Comparison of ENCODE assay signal across 21 cellular contexts in genomic region chr9:131997779-131998178, GRCh38.
A peak's percentile ranks its signal among the peaks of the same experiment; 100 is the strongest.
DNase-seq lines count a peak whose midpoint lies in the region; ATAC-seq and TF ChIP-seq lines count a peak whose summit lies in the region.
"Had no signal": no experiment of that assay in that cellular context is flagged by ENCODE, and none has a peak within 500 bp of the region (broad histone marks: within the 10 kb centered on the region; RNA-seq: fewer than 3 reads in every experiment).

No MANE protein-coding gene starts in this region.

- H3K27ac Mint-ChIP-seq in chondrocyte (ENCODE audit: unreplicated experiment) = peak overlapping the region; percentile 1
- H3K27ac Mint-ChIP-seq: GM23338; stimulated activated memory B cell treated with anti-CD40 and anti-IgM and Interleukin-4, amounts not matched to agents 10 μg/mL and 1 μg/mL and 100 μg/mL, for 72 hours had no signal

- WGBS in thyroid gland, 2 donors = 68 to 75% methylated on average over 7 of the region's 7 CpGs

- H3K9me3 ChIP-seq in left ventricle myocardium inferior (replicated peaks) = no peaks in the 10 kb centered on the region
- H3K9me3 ChIP-seq in thyroid gland = no peaks in the 10 kb centered on the region
- no peaks in the 10 kb centered on the region for H3K9me3 ChIP-seq in gastrocnemius medialis
- H3K9me3 ChIP-seq: colonic mucosa, gastroesophageal sphincter, left lung had no signal

- in situ Hi-C loops in gastrocnemius medialis (cut with MboI; ENCODE audit: low sequenced_read_pairs in 4 of 4) = no loop called here

- H3K4me1 ChIP-seq in left ventricle myocardium inferior (peaks cover 26% of the 10 kb centered on the region), thyroid gland (no peaks in the 10 kb centered on the region), gastrocnemius medialis (peaks cover 10 to 11% of the 10 kb centered on the region in 2 donors)
- H3K4me1 ChIP-seq: colonic mucosa had no signal

- no peaks in the 10 kb centered on the region for H3K27me3 Mint-ChIP-seq in chondrocyte (ENCODE audit: low read depth)
- H3K27me3 Mint-ChIP-seq: stimulated activated memory B cell treated with anti-CD40 and anti-IgM and Interleukin-4, amounts not matched to agents 10 μg/mL and 1 μg/mL and 100 μg/mL, for 72 hours had no signal

- intact Hi-C loops in left ventricle myocardium inferior (cut with micrococcal nuclease) = no loop called here
- intact Hi-C loops in thyroid gland (cut with DNase I) = no loop called here
- intact Hi-C loops in gastrocnemius medialis (cut with DNase I; ENCODE audit: low total_unique reads) = no loop called here

- DNase-seq in chondrocyte (ENCODE audit: low spot score) (no peak), left ventricle myocardium inferior (peak; percentile 40), thyroid gland (peak; percentile 17 to 22), gastrocnemius medialis (no peak)
- DNase-seq: activated CD4-positive, alpha-beta T cell treated with anti-CD3 and anti-CD28 coated beads, Interleukin-2, amount 50 U/mL, for 1 hour; activated CD8-positive, alpha-beta memory T cell treated with anti-CD3 and anti-CD28 coated beads, Interleukin-2, amount 50 U/mL, for 48 hours; activated gamma-delta T cell treated with Interleukin-2 at 50 U/mL for 16 hours; AML-193; colonic mucosa; Kasumi-1; left lung; NCI-H1105; NCI-H526; T-helper 1 cell had no signal

- H3K4me3 Mint-ChIP-seq in chondrocyte (ENCODE audit: unreplicated experiment) = no peak overlapping the region
- H3K4me3 Mint-ChIP-seq: GM23338; stimulated activated memory B cell treated with anti-CD40 and anti-IgM and Interleukin-4, amounts not matched to agents 10 μg/mL and 1 μg/mL and 100 μg/mL, for 72 hours had no signal

- H3K27me3 ChIP-seq in left ventricle myocardium inferior (ENCODE audit: low read depth) (no peaks in the 10 kb centered on the region), thyroid gland (no peaks in the 10 kb centered on the region), gastrocnemius medialis (no peaks in the 10 kb centered on the region)
- H3K27me3 ChIP-seq: colonic mucosa, gastroesophageal sphincter, left lung had no signal

- TF ChIP-seq POLR2A in thyroid gland (IDR thresholded peaks at IDR 0.05) = no peak
- no peak for TF ChIP-seq POLR2A in gastrocnemius medialis (IDR thresholded peaks at IDR 0.05)

- no peak for TF ChIP-seq CTCF in VCaP (conservative IDR thresholded peaks at IDR 0.05)
- no peak for TF ChIP-seq CTCF in chondrocyte (IDR thresholded peaks at IDR 0.05)
- TF ChIP-seq CTCF in left ventricle myocardium inferior (IDR thresholded peaks at IDR 0.05; ENCODE audit: borderline replicate concordance) = no peak
- TF ChIP-seq CTCF in thyroid gland (IDR thresholded peaks at IDR 0.05) = no peak
- no peak for TF ChIP-seq CTCF in gastrocnemius medialis (IDR thresholded peaks at IDR 0.05 in 4 of 5, conservative IDR thresholded peaks at IDR 0.05 in 1 of 5)

- H3K27ac ChIP-seq in VCaP (peak overlapping the region; percentile 59), left ventricle myocardium inferior (replicated peaks) (peak overlapping the region; percentile 48), thyroid gland (no peak overlapping the region), gastrocnemius medialis (no peak overlapping the region)
- H3K27ac ChIP-seq: colonic mucosa, gastroesophageal sphincter, left lung, RWPE1 had no signal

- H3K36me3 ChIP-seq in left ventricle myocardium inferior = peaks cover 7% of the 10 kb centered on the region
- no peaks in the 10 kb centered on the region for H3K36me3 ChIP-seq in thyroid gland
- H3K36me3 ChIP-seq in gastrocnemius medialis = no peaks in the 10 kb centered on the region
- H3K36me3 ChIP-seq: colonic mucosa, left lung had no signal

- ATAC-seq in GM19467 (IDR thresholded peaks at IDR 0.05; ENCODE audit: unreplicated experiment) (no peak), esophagus mucosa (no peak), gastrocnemius medialis (no peak)
- ATAC-seq: gastroesophageal sphincter; GM23338; left lung; stimulated activated memory B cell treated with anti-CD40 and anti-IgM and Interleukin-4, amounts not matched to agents 10 μg/mL and 1 μg/mL and 100 μg/mL, for 72 hours had no signal

- H3K9me3 Mint-ChIP-seq in chondrocyte (ENCODE audit: low read depth) = peaks cover 2% of the 10 kb centered on the region
- H3K9me3 Mint-ChIP-seq: GM23338; stimulated activated memory B cell treated with anti-CD40 and anti-IgM and Interleukin-4, amounts not matched to agents 10 μg/mL and 1 μg/mL and 100 μg/mL, for 72 hours had no signal

- H3K4me1 Mint-ChIP-seq in chondrocyte (ENCODE audit: low read depth) = peaks cover 23% of the 10 kb centered on the region

- H3K4me3 ChIP-seq in left ventricle myocardium inferior (peak overlapping the region; percentile 27), thyroid gland (replicated peaks in 1 of 3) (no peak overlapping the region), gastrocnemius medialis (no peak overlapping the region)
- H3K4me3 ChIP-seq: colonic mucosa, gastroesophageal sphincter, GM23338, left lung had no signal

- H3K36me3 Mint-ChIP-seq in chondrocyte (ENCODE audit: low read depth) = peaks cover 7% of the 10 kb centered on the region

Comparison
In these comparisons a context has a peak if more than half of its experiments do, and no peak if none do; other contexts are left out.
1. H3K27ac ChIP-seq: peak in VCaP (single experiment) and left ventricle myocardium inferior (single experiment); none in thyroid gland (0 of 3) and gastrocnemius medialis (0 of 4).
2. DNase-seq: peak in left ventricle myocardium inferior (single experiment) and thyroid gland (2 of 2); none in chondrocyte (single experiment) and gastrocnemius medialis (0 of 2).